ENCODE assay signal across 8 cellular contexts in genomic region chr18:5295231-5295920, GRCh38. TPM values are rescaled to one million over a fixed set of nuclear protein-coding genes. Genes with fewer than 3 reads are reported as not detected.
A peak's percentile ranks its signal among the peaks of the same experiment; 100 is the strongest.
DNase-seq lines count a peak whose midpoint lies in the region; ATAC-seq and TF ChIP-seq lines count a peak whose summit lies in the region.

Gene ZBTB14, minus strand, starts transcription at chr18:5295726. Its CDS starts 2,480 bp downstream, at chr18:5293246.

- peaks cover 2 to 17% of the 10 kb centered on the region in 2 donors for H3K27me3 Mint-ChIP-seq in natural killer cell (ENCODE audit: low read depth in 2 of 2)

- H3K27ac Mint-ChIP-seq in natural killer cell, result peak within 1 kb of the TSS; percentile 95 to 96

- H3K36me3 Mint-ChIP-seq in natural killer cell, result peaks cover 15% of the 10 kb centered on the region

- DNase-seq in AG10803 (ENCODE audit: low read depth) (peak; percentile 63), OCI-M1 (lab: John Stamatoyannopoulos, UW) (peak; percentile 84), fibroblast of peridontal ligament (ENCODE audit: extremely low read depth) (peak; percentile 38), natural killer cell (peak; percentile 74)
- DNase-seq in activated T-helper 9 cell treated with anti-CD3 and anti-CD28 coated beads, Interleukin-2, amount 50 U/mL, for 16 hours (ENCODE audit: low read depth), result peak; percentile 59
- peak; percentile 68 for DNase-seq in stimulated activated naive CD8-positive, alpha-beta T cell treated with anti-CD3 and anti-CD28 coated beads, Interleukin-15, Interleukin-2, amounts not matched to agents 100 U/mL and 50 U/mL, for 24 hours

- no peaks in the 10 kb centered on the region for H3K9me3 Mint-ChIP-seq in natural killer cell

- TF ChIP-seq CTCF in AG10803 (conservative IDR thresholded peaks at IDR 0.05; ENCODE audit: low read length) (no peak), natural killer cell (IDR thresholded peaks at IDR 0.05) (no peak)

- peak within 1 kb of the TSS; percentile 94 for H3K4me3 Mint-ChIP-seq in natural killer cell

- ATAC-seq in GM18909 (IDR thresholded peaks at IDR 0.05; ENCODE audit: poor library complexity, unreplicated experiment) (peak; percentile 41), HG03135 (IDR thresholded peaks at IDR 0.05; ENCODE audit: unreplicated experiment) (peak; percentile 41), natural killer cell (peak; percentile 36 to 59 (median 45))
- peak; percentile 47 for ATAC-seq in stimulated activated naive CD8-positive, alpha-beta T cell treated with anti-CD3 and anti-CD28 coated beads, Interleukin-15, Interleukin-2, amounts not matched to agents 100 U/mL and 50 U/mL, for 24 hours

- peaks cover 20 to 32% of the 10 kb centered on the region in 2 donors for H3K4me1 Mint-ChIP-seq in natural killer cell

- intact Hi-C loops in natural killer cell (cut with micrococcal nuclease), result no loop called here

- H3K4me3 ChIP-seq in AG10803 (ENCODE audit: low read length), result peak within 1 kb of the TSS; percentile 88

RNA-seq across cellular contexts. Expression of gene ZBTB14, which starts in this region (rescaled TPM):
- 10 to 100 TPM; 24.7 to 25.9 (median 25.5) TPM for total RNA-seq in natural killer cell

Comparison
In these comparisons a context has a peak if more than half of its experiments do, and no peak if none do; other contexts are left out.
1. Peak in every context shown above with its lines: DNase-seq, ATAC-seq and H3K4me3 ChIP-seq.